ENCODE assay signal across 8 cellular contexts in the genomic region with DNA sequence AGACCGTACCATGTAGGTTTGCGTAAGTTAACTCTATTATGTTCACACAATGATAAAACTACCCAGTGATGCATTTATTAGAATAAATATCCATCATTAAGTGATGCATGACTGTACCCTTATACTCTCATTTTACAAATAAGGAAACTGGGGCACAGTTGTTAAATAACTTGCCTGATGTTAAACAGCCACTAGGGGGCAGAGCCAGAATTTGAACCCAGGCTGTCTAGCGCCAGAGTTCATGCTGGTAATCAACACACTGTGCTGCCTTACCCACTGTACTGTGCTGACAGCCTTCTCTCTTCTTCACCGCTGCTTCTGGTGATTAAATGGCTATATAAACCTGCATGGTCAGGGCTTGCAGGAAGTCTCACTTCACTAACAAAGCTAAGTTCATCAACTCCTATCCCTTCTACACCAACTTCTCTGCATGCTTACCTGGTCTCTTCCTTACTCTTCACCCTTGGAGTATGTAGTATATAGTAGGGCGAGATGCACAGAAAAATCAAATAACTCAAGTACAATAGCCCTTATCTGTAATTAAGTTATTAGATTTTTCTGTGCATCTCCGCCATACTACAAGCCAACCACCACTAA. TPM values are rescaled to one million over a fixed set of nuclear protein-coding genes. Genes with fewer than 3 reads are reported as not detected.
DNase-seq lines count a peak whose midpoint lies in the region; ATAC-seq and TF ChIP-seq lines count a peak whose summit lies in the region.

No MANE protein-coding gene starts in this region.

- H3K4me1 Mint-ChIP-seq in endothelial cell (ENCODE audit: unreplicated experiment): peaks cover 9% of the 10 kb centered on the region
- no peaks in the 10 kb centered on the region for H3K4me1 Mint-ChIP-seq in neural crest cell

- no peaks in the 10 kb centered on the region for H3K9me3 Mint-ChIP-seq in endothelial cell (ENCODE audit: unreplicated experiment)
- no peaks in the 10 kb centered on the region for H3K9me3 Mint-ChIP-seq in neural crest cell

- H3K27ac ChIP-seq in aorta (ENCODE audit: low read depth in 1 of 2, low read length in 2 of 2): no peak overlapping the region

- no peaks in the 10 kb centered on the region for H3K36me3 Mint-ChIP-seq in endothelial cell (ENCODE audit: low read depth, unreplicated experiment)
- H3K36me3 Mint-ChIP-seq in neural crest cell (ENCODE audit: low read depth): no peaks in the 10 kb centered on the region

- no peaks in the 10 kb centered on the region for H3K9me3 ChIP-seq in aorta (ENCODE audit: control insufficient read depth, low read length)

- ATAC-seq in aorta (ENCODE audit: low FRiP score): peak; percentile 71

- H3K27me3 Mint-ChIP-seq in endothelial cell (ENCODE audit: unreplicated experiment) (peaks cover 6% of the 10 kb centered on the region), neural crest cell (ENCODE audit: low read depth) (peaks cover 10% of the 10 kb centered on the region)

- WGBS in aorta, 2 donors: 81% methylated on average over 6 of the region's 6 CpGs

- no peak overlapping the region for H3K4me3 ChIP-seq in Jurkat, Clone E6-1 (ENCODE audit: low read length)
- no peak overlapping the region for H3K4me3 ChIP-seq in aorta (ENCODE audit: low read length in 2 of 2)

- H3K4me1 ChIP-seq in aorta (ENCODE audit: control insufficient read depth in 1 of 2, insufficient read depth in 2 of 2, low read length in 2 of 2): no peaks in the 10 kb centered on the region

- intact Hi-C loops in aorta (cut with DNase I): loop anchor here (2.0 to 5.0 kb wide), 2 partner anchors 101 to 108 kb away; no protein-coding TSS in a partner anchor

- H3K4me3 Mint-ChIP-seq in endothelial cell (ENCODE audit: unreplicated experiment) (no peak overlapping the region), neural crest cell (no peak overlapping the region)

- no peaks in the 10 kb centered on the region for H3K27me3 ChIP-seq in aorta (ENCODE audit: control insufficient read depth in 1 of 2, insufficient read depth in 2 of 2, low read length in 1 of 2)

- in situ Hi-C loops in G401 (cut with HindIII; ENCODE audit: low sequenced_read_pairs): no loop called here

- TF ChIP-seq CTCF in endothelial cell (IDR thresholded peaks at IDR 0.05; ENCODE audit: unreplicated experiment): peak; percentile 79
- TF ChIP-seq CTCF in neural crest cell (conservative IDR thresholded peaks at IDR 0.05): peak; percentile 71

- DNase-seq in G401 (ENCODE audit: low spot score): peak; percentile 7
- DNase-seq in Jurkat, Clone E6-1 (ENCODE audit: low read depth, low spot score): peak; percentile 52
- DNase-seq in activated CD4-positive, alpha-beta T cell treated with anti-CD3 and anti-CD28 coated beads, Interleukin-2, amount 50 U/mL, for 1 hour: peak; percentile 9
- DNase-seq in endothelial cell (ENCODE audit: low spot score): peak; percentile 11
- DNase-seq in neural crest cell (ENCODE audit: low read depth, low spot score): peak; percentile 13
- peak in 1 of 2 donors; percentile 44 for DNase-seq in aorta
- DNase-seq in mesenteric fat pad (ENCODE audit: low spot score): no peak
- no peak for DNase-seq in glomerular visceral epithelial cell (ENCODE audit: extremely low spot score)

- no peaks in the 10 kb centered on the region for H3K36me3 ChIP-seq in aorta (ENCODE audit: control insufficient read depth in 1 of 2, insufficient read depth in 2 of 2, low read length in 1 of 2)

- no peak overlapping the region for H3K27ac Mint-ChIP-seq in endothelial cell (ENCODE audit: unreplicated experiment)
- H3K27ac Mint-ChIP-seq in neural crest cell (ENCODE audit: unreplicated experiment): no peak overlapping the region

RNA-seq across cellular contexts. Expression of a gene that starts 43.6 kb away (rescaled TPM):
- 36.4 and 36.5 TPM in 2 replicates for total RNA-seq in G401 (2014; rRNA removed; shearing (Covaris generic))
- 16.3 TPM for polyA plus RNA-seq in Jurkat, Clone E6-1 (2012; ENCODE audit: insufficient read depth, insufficient read length)
- total RNA-seq in endothelial cell (ENCODE audit: unreplicated experiment): 44.7 TPM
- total RNA-seq in neural crest cell: 51.2 and 51.8 TPM in 2 replicates
- 10 to 100 TPM; 43.9 to 65.2 TPM for total RNA-seq in aorta
- 10 to 100 TPM; 15.0 to 48.8 TPM for polyA plus RNA-seq in aorta
- total RNA-seq in mesenteric fat pad: 55.1 TPM

RNA-seq across cellular contexts. Expression of a gene that starts 50.9 kb away (rescaled TPM):
- 52.6 and 61.8 TPM in 2 replicates for total RNA-seq in G401 (2014; rRNA removed; shearing (Covaris generic))
- polyA plus RNA-seq in Jurkat, Clone E6-1 (2012; ENCODE audit: insufficient read depth, insufficient read length): 149 TPM
- total RNA-seq in endothelial cell (ENCODE audit: unreplicated experiment) (24.0 TPM), neural crest cell (34.6 and 40.4 TPM in 2 replicates), aorta (100 to 1,000 TPM in 1 of 2 donors, 10 to 100 TPM in 1; 75.9 to 153 TPM), mesenteric fat pad (8.9 TPM)
- polyA plus RNA-seq in aorta: 100 to 1,000 TPM; 306 to 661 TPM

Comparison
In these comparisons a context has a peak if more than half of its experiments do, and no peak if none do; other contexts are left out.
1. DNase-seq: peak in G401 (single experiment), Jurkat, Clone E6-1 (single experiment), activated CD4-positive, alpha-beta T cell treated with anti-CD3 and anti-CD28 coated beads, Interleukin-2, amount 50 U/mL, for 1 hour (single experiment), endothelial cell (single experiment) and neural crest cell (single experiment); none in mesenteric fat pad (single experiment) and glomerular visceral epithelial cell (single experiment).